In genomic region chr16:3755249-3755648, GRCh38 we compare ENCODE assay signal across 17 cellular contexts. TPM values are rescaled to one million over a fixed set of nuclear protein-coding genes. Genes with fewer than 3 reads are reported as not detected.
DNase-seq lines count a peak whose midpoint lies in the region; ATAC-seq and TF ChIP-seq lines count a peak whose summit lies in the region.
"Had no signal": no experiment of that assay in that cellular context is flagged by ENCODE, and none has a peak within 500 bp of the region (broad histone marks: within the 10 kb centered on the region; RNA-seq: fewer than 3 reads in every experiment).

No MANE protein-coding gene starts in this region.

- TF ChIP-seq CTCF in chondrocyte (IDR thresholded peaks at IDR 0.05) (no peak), brain microvascular endothelial cell (IDR thresholded peaks at IDR 0.05; ENCODE audit: low read depth, low read length, missing control alignments) (no peak)

- no peak overlapping the region for H2AFZ ChIP-seq in mesenchymal stem cell (ENCODE audit: low read depth, low read length)

- H3K18ac ChIP-seq in mesenchymal stem cell (ENCODE audit: low read depth in 1 of 2, low read length in 2 of 2) = no peak overlapping the region

- H3K4me2 ChIP-seq in mesenchymal stem cell (ENCODE audit: low read length, poor library complexity, severe bottlenecking) = no peak overlapping the region

- DNase-seq in EH (ENCODE audit: low read depth) = peak; percentile 18
- DNase-seq in chondrocyte (ENCODE audit: low spot score) = no peak
- no peak for DNase-seq in mesenchymal stem cell
- no peak for DNase-seq in effector memory CD8-positive, alpha-beta T cell
- DNase-seq in COLO668 (lab: John Stamatoyannopoulos, UW; ENCODE audit: unreplicated experiment) = no peak
- no peak for DNase-seq in brain microvascular endothelial cell
- DNase-seq: Caco-2; CD8-positive, alpha-beta T cell; DND-41; GF-D8 had no signal

- H3K4me3 ChIP-seq in HUES48 (ENCODE audit: low read depth, low read length) = no peak overlapping the region
- H3K4me3 ChIP-seq in mesenchymal stem cell (ENCODE audit: insufficient read depth in 1 of 2, low read depth in 1 of 2, low read length in 2 of 2) = no peak overlapping the region
- H3K4me3 ChIP-seq in brain microvascular endothelial cell (ENCODE audit: low read depth, low read length) = no peak overlapping the region
- H3K4me3 ChIP-seq: HAP-1 had no signal

- no peaks in the 10 kb centered on the region for H3K27me3 Mint-ChIP-seq in chondrocyte (ENCODE audit: low read depth)
- H3K27me3 Mint-ChIP-seq in effector memory CD8-positive, alpha-beta T cell = no peaks in the 10 kb centered on the region
- H3K27me3 Mint-ChIP-seq: B cell, IgD-negative memory B cell had no signal

- no peaks in the 10 kb centered on the region for H3K9me3 Mint-ChIP-seq in chondrocyte (ENCODE audit: low read depth)
- H3K9me3 Mint-ChIP-seq in effector memory CD8-positive, alpha-beta T cell = no peaks in the 10 kb centered on the region
- H3K9me3 Mint-ChIP-seq: CD8-positive, alpha-beta T cell; IgD-negative memory B cell had no signal

- no peak overlapping the region for H3K4me3 Mint-ChIP-seq in chondrocyte (ENCODE audit: unreplicated experiment)
- no peak overlapping the region for H3K4me3 Mint-ChIP-seq in effector memory CD8-positive, alpha-beta T cell
- H3K4me3 Mint-ChIP-seq: B cell; CD8-positive, alpha-beta T cell; IgD-negative memory B cell had no signal

- H2BK15ac ChIP-seq in mesenchymal stem cell (ENCODE audit: low read depth, poor library complexity, severe bottlenecking) = no peak overlapping the region

- H3K4me1 Mint-ChIP-seq in chondrocyte (ENCODE audit: low read depth) = peaks cover 32% of the 10 kb centered on the region
- H3K4me1 Mint-ChIP-seq in effector memory CD8-positive, alpha-beta T cell (ENCODE audit: low read depth in 2 of 2) = peaks cover 16 to 27% of the 10 kb centered on the region in 2 donors
- H3K4me1 Mint-ChIP-seq: B cell had no signal

- H2BK12ac ChIP-seq in mesenchymal stem cell (ENCODE audit: low read length in 2 of 2) = no peak overlapping the region

- no peak overlapping the region for H3K27ac ChIP-seq in HUES48 (ENCODE audit: low read depth, low read length)
- peak overlapping the region; percentile 14 for H3K27ac ChIP-seq in mesenchymal stem cell (ENCODE audit: low read length, poor library complexity, severe bottlenecking)
- H3K27ac ChIP-seq in brain microvascular endothelial cell = no peak overlapping the region
- H3K27ac ChIP-seq: C4-2B, HL-60 had no signal

- ATAC-seq in effector memory CD8-positive, alpha-beta T cell (replicated peaks) = no peak
- ATAC-seq in HG03095 (IDR thresholded peaks at IDR 0.05; ENCODE audit: unreplicated experiment) = no peak
- ATAC-seq: CD8-positive, alpha-beta T cell had no signal

- H3K9me3 ChIP-seq in HUES48 (ENCODE audit: control insufficient read depth, insufficient read depth, low read length) (no peaks in the 10 kb centered on the region), mesenchymal stem cell (ENCODE audit: control insufficient read depth, low read length) (no peaks in the 10 kb centered on the region)
- H3K9me3 ChIP-seq: Caco-2, HAP-1 had no signal

- H3K9ac ChIP-seq in HUES48 (ENCODE audit: low read depth, low read length) (0 out of 2 replicates have a peak overlapping the region, but pooled peaks have one; percentile 7), mesenchymal stem cell (ENCODE audit: low read length) (no peak overlapping the region)

- no peaks in the 10 kb centered on the region for H3K4me1 ChIP-seq in HUES48 (ENCODE audit: control insufficient read depth, insufficient read depth, low read length)
- H3K4me1 ChIP-seq in mesenchymal stem cell (ENCODE audit: control insufficient read depth, insufficient read depth, low read depth, low read length) = peaks cover 4% of the 10 kb centered on the region
- H3K4me1 ChIP-seq: Caco-2, HAP-1 had no signal

- peaks cover 83% of the 10 kb centered on the region for H3K36me3 ChIP-seq in HUES48 (ENCODE audit: control insufficient read depth, insufficient read depth, low read length)
- H3K36me3 ChIP-seq in mesenchymal stem cell (ENCODE audit: control insufficient read depth in 1 of 2, insufficient read depth in 2 of 2, low read depth in 1 of 2, low read length in 2 of 2) = peaks cover 36 to 89% of the 10 kb centered on the region in 2 experiments
- peaks cover 14% of the 10 kb centered on the region for H3K36me3 ChIP-seq in brain microvascular endothelial cell (replicated peaks)

- H3K23ac ChIP-seq in mesenchymal stem cell (ENCODE audit: low read length in 2 of 2) = no peak overlapping the region

- H2AK5ac ChIP-seq in mesenchymal stem cell (ENCODE audit: low read length, severe bottlenecking) = no peak overlapping the region

- H3K36me3 Mint-ChIP-seq in chondrocyte (ENCODE audit: low read depth) = peaks cover 26% of the 10 kb centered on the region
- peaks cover 61% of the 10 kb centered on the region for H3K36me3 Mint-ChIP-seq in effector memory CD8-positive, alpha-beta T cell (ENCODE audit: insufficient read depth)

- no peak overlapping the region for H4K8ac ChIP-seq in mesenchymal stem cell (ENCODE audit: low read length)

- H3K4ac ChIP-seq in mesenchymal stem cell (ENCODE audit: low read depth in 1 of 2, low read length in 2 of 2) = no peak overlapping the region

- 100% methylated on average over 3 of the region's 4 CpGs for WGBS in mesenchymal stem cell

- H2BK5ac ChIP-seq in mesenchymal stem cell (ENCODE audit: low read depth, low read length, poor library complexity, severe bottlenecking) = no peak overlapping the region

- peaks cover 40% of the 10 kb centered on the region for H3K79me1 ChIP-seq in mesenchymal stem cell (replicated peaks; ENCODE audit: low read length, poor library complexity, severe bottlenecking)

- H4K91ac ChIP-seq in mesenchymal stem cell (ENCODE audit: low read length) = no peak overlapping the region

- H3K27me3 ChIP-seq in HUES48 (ENCODE audit: control insufficient read depth, insufficient read depth, low read length) (no peaks in the 10 kb centered on the region), mesenchymal stem cell (ENCODE audit: control insufficient read depth in 1 of 2, insufficient read depth in 1 of 2, low read length in 2 of 2) (no peaks in the 10 kb centered on the region), brain microvascular endothelial cell (replicated peaks) (no peaks in the 10 kb centered on the region)

- in situ Hi-C loops in brain microvascular endothelial cell (cut with HindIII; ENCODE audit: low pct_ligation_motif_present, low sequenced_read_pairs) = no loop called here

- H3K14ac ChIP-seq in mesenchymal stem cell (ENCODE audit: low read length in 2 of 2) = no peak overlapping the region

- no peak overlapping the region for H2BK120ac ChIP-seq in mesenchymal stem cell (ENCODE audit: low read depth, low read length)

- H3K27ac Mint-ChIP-seq in chondrocyte (ENCODE audit: unreplicated experiment) = peak overlapping the region; percentile 91
- H3K27ac Mint-ChIP-seq in effector memory CD8-positive, alpha-beta T cell = no peak overlapping the region
- H3K27ac Mint-ChIP-seq: B cell; CD8-positive, alpha-beta T cell; IgD-negative memory B cell had no signal

RNA-seq across cellular contexts. Expression of gene TRAP1, which starts 37.9 kb away (rescaled TPM):
- 54.2 to 81.1 TPM (median 60.6 TPM) in 3 replicates for total RNA-seq in chondrocyte
- polyA plus RNA-seq in mesenchymal stem cell (2013, experiment 1 of 2) = 45.0 TPM
- 44.5 TPM for polyA plus RNA-seq in mesenchymal stem cell (2013, experiment 2 of 2)
